15 cellular contexts compared by ENCODE assay signal in genomic region chr15:101702077-101702476, GRCh38.
"Had no signal": no experiment of that assay in that cellular context is flagged by ENCODE, and none has a peak within 500 bp of the region (broad histone marks: within the 10 kb centered on the region; RNA-seq: fewer than 3 reads in every experiment).

No MANE protein-coding gene starts in this region.

- H3K4me2 ChIP-seq: neural progenitor cell had no signal

- DNase-seq: activated CD4-positive, alpha-beta T cell treated with anti-CD3 and anti-CD28 coated beads, Interleukin-2, amount 50 U/mL, for 1 hour; activated CD4-positive, CD25-positive, alpha-beta regulatory T cell; activated naive CD4-positive, alpha-beta T cell treated with anti-CD3 and anti-CD28 coated beads, Interleukin-2, amount 10 ng/mL, durations not matched to agents 7 days and 5 days; esophagus squamous epithelium; foreskin melanocyte; heart left ventricle; immature natural killer cell; left colon; lower lobe of right lung; midbrain; psoas muscle; stimulated activated naive CD8-positive, alpha-beta T cell treated with anti-CD3 and anti-CD28 coated beads, Interleukin-15, amount 100 ng/mL, for 72 hours; T-helper 2 cell had no signal

- H3K27ac ChIP-seq: esophagus squamous epithelium, heart left ventricle, lower lobe of right lung, neural progenitor cell, psoas muscle, thoracic aorta had no signal

- H3K9ac ChIP-seq: neural progenitor cell had no signal

- H3K9me3 ChIP-seq: esophagus squamous epithelium, heart left ventricle, lower lobe of right lung, psoas muscle, thoracic aorta had no signal

- H3K4me1 ChIP-seq: esophagus squamous epithelium, heart left ventricle, lower lobe of right lung, neural progenitor cell, psoas muscle had no signal

- H3K4me3 ChIP-seq: esophagus squamous epithelium, heart left ventricle, lower lobe of right lung, neural progenitor cell, psoas muscle, thoracic aorta had no signal

- H3K27me3 ChIP-seq: esophagus squamous epithelium, heart left ventricle, neural progenitor cell had no signal
